Comparison of ENCODE assay signal across 23 cellular contexts in the genomic region with DNA sequence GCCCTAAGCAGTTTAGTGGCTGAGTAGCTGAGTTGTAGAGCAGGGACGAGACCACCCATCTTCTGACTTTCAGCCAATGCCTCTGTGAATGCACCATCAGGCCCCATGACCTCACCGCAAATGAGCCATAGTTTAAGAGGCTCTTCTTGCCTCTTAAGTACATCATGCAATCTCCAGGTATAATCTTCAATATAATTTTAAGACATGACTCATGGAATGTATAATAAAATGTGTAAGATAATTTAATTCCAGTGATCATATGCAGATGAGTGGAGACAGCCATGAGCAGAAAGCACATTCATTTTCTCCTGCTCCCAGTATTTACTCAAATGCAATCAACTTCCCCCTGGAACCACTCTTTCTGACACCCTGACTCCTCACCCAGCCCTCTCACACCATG.
DNase-seq lines count a peak whose midpoint lies in the region; ATAC-seq, FAIRE-seq and TF ChIP-seq lines count a peak whose summit lies in the region.
"Had no signal": no experiment of that assay in that cellular context is flagged by ENCODE, and none has a peak within 500 bp of the region (broad histone marks: within the 10 kb centered on the region; RNA-seq: fewer than 3 reads in every experiment).

No MANE protein-coding gene starts in this region.

- H4K20me1 ChIP-seq in Karpas-422 (ENCODE audit: insufficient read depth, low read depth, low read length) = no peaks in the 10 kb centered on the region
- H4K20me1 ChIP-seq: BLaER1 had no signal

- no peak overlapping the region for H2BK5ac ChIP-seq in trophoblast cell (ENCODE audit: low read depth, low read length, poor library complexity)

- DNase-seq in activated naive CD4-positive, alpha-beta T cell treated with anti-CD3 and anti-CD28 coated beads for 36 hours = no peak
- DNase-seq in Karpas-422 (peak; percentile 14), nephron progenitor cell (no peak), trophoblast cell (no peak), frontal cortex (ENCODE audit: low spot score in 2 of 2) (no peak), 8988T (no peak)
- DNase-seq: Caco-2; CD4-positive, CD25-positive, alpha-beta regulatory T cell; CD8-positive, alpha-beta T cell; DMS153; GF-D8; GOT3; HFFc6 had no signal

- H3K9me2 ChIP-seq in Karpas-422 (replicated peaks; ENCODE audit: insufficient read depth, low read length) = no peaks in the 10 kb centered on the region

- peaks cover 5% of the 10 kb centered on the region for H3K4me1 ChIP-seq in Karpas-422 (ENCODE audit: low read length)
- H3K4me1 ChIP-seq in trophoblast cell (ENCODE audit: control insufficient read depth in 1 of 2, insufficient read depth in 2 of 2, low read length in 2 of 2) = peaks cover 0 to 3% of the 10 kb centered on the region in 2 experiments
- H3K4me1 ChIP-seq: HAP-1 had no signal

- WGBS in trophoblast cell (ENCODE audit: extremely low coverage, insufficient coverage, insufficient read length) = no CpG with 5 or more reads among the region's 2 CpGs

- no peak overlapping the region for H3K9ac ChIP-seq in Karpas-422 (ENCODE audit: low read length)
- H3K9ac ChIP-seq in trophoblast cell (ENCODE audit: low read length) = peak overlapping the region; percentile 56
- H3K9ac ChIP-seq: BLaER1 had no signal

- H2AK5ac ChIP-seq in trophoblast cell (ENCODE audit: low read length) = no peak overlapping the region

- no peak overlapping the region for H3K14ac ChIP-seq in trophoblast cell (ENCODE audit: low read length)

- no peak for ATAC-seq in GM19463 (IDR thresholded peaks at IDR 0.05; ENCODE audit: unreplicated experiment)
- ATAC-seq: CD8-positive, alpha-beta T cell had no signal

- no peak overlapping the region for H3K23ac ChIP-seq in trophoblast cell (ENCODE audit: low read length)

- H3K27me3 Mint-ChIP-seq in activated naive CD4-positive, alpha-beta T cell treated with anti-CD3 and anti-CD28 coated beads, Interleukin-2, amount 50 U/mL, for 24 hours = no peaks in the 10 kb centered on the region
- H3K27me3 Mint-ChIP-seq in activated naive CD4-positive, alpha-beta T cell treated with anti-CD3 and anti-CD28 coated beads for 36 hours (ENCODE audit: low read depth) = no peaks in the 10 kb centered on the region
- peaks cover 2% of the 10 kb centered on the region for H3K27me3 Mint-ChIP-seq in nephron progenitor cell (ENCODE audit: low read depth, poor library complexity)

- no peak overlapping the region for H4K12ac ChIP-seq in trophoblast cell (ENCODE audit: low read depth, low read length)

- TF ChIP-seq CTCF in nephron progenitor cell (IDR thresholded peaks at IDR 0.05) = no peak

- intact Hi-C loops in activated naive CD4-positive, alpha-beta T cell treated with anti-CD3 and anti-CD28 coated beads for 36 hours (cut with micrococcal nuclease) = no loop called here

- no peak overlapping the region for H3K18ac ChIP-seq in trophoblast cell (ENCODE audit: low read length)

- H3K79me2 ChIP-seq in Karpas-422 (ENCODE audit: low read length) (no peaks in the 10 kb centered on the region), trophoblast cell (ENCODE audit: control insufficient read depth, insufficient read depth, low read length, poor library complexity) (no peaks in the 10 kb centered on the region)

- H3K9me3 Mint-ChIP-seq in activated naive CD4-positive, alpha-beta T cell treated with anti-CD3 and anti-CD28 coated beads, Interleukin-2, amount 50 U/mL, for 24 hours = no peaks in the 10 kb centered on the region
- no peaks in the 10 kb centered on the region for H3K9me3 Mint-ChIP-seq in activated naive CD4-positive, alpha-beta T cell treated with anti-CD3 and anti-CD28 coated beads for 36 hours
- H3K9me3 Mint-ChIP-seq in nephron progenitor cell = peaks cover 16% of the 10 kb centered on the region
- H3K9me3 Mint-ChIP-seq: CD8-positive, alpha-beta T cell had no signal

- no peak overlapping the region for H3K4ac ChIP-seq in trophoblast cell (ENCODE audit: low read depth, low read length)

- H4K8ac ChIP-seq in trophoblast cell (ENCODE audit: low read depth, low read length) = no peak overlapping the region

- no peak overlapping the region for H2BK120ac ChIP-seq in trophoblast cell (ENCODE audit: insufficient read depth, low read length, poor library complexity)

- H3K4me2 ChIP-seq in Karpas-422 (ENCODE audit: low read depth, low read length, poor library complexity, severe bottlenecking) (no peak overlapping the region), trophoblast cell (ENCODE audit: low read length) (no peak overlapping the region)
- H3K4me2 ChIP-seq: BLaER1 had no signal

- H3K27ac ChIP-seq in Karpas-422 (ENCODE audit: low read length) (no peak overlapping the region), trophoblast cell (ENCODE audit: low read depth, low read length) (no peak overlapping the region)
- H3K27ac ChIP-seq: BLaER1, C4-2B had no signal

- H3K36me3 ChIP-seq in Karpas-422 (ENCODE audit: insufficient read depth, low read length) (no peaks in the 10 kb centered on the region), trophoblast cell (ENCODE audit: control insufficient read depth in 1 of 2, insufficient read depth in 2 of 2, low read length in 2 of 2) (no peaks in the 10 kb centered on the region)
- H3K36me3 ChIP-seq: BLaER1, HAP-1 had no signal

- peaks cover 22% of the 10 kb centered on the region for H3K4me1 Mint-ChIP-seq in activated naive CD4-positive, alpha-beta T cell treated with anti-CD3 and anti-CD28 coated beads, Interleukin-2, amount 50 U/mL, for 24 hours
- H3K4me1 Mint-ChIP-seq in activated naive CD4-positive, alpha-beta T cell treated with anti-CD3 and anti-CD28 coated beads for 36 hours (ENCODE audit: low read depth) = peaks cover 9% of the 10 kb centered on the region
- no peaks in the 10 kb centered on the region for H3K4me1 Mint-ChIP-seq in nephron progenitor cell

- H3K27me3 ChIP-seq in Karpas-422 (ENCODE audit: low read length) (no peaks in the 10 kb centered on the region; the same call in 1 of the 2 replicates), trophoblast cell (ENCODE audit: insufficient read depth, low read length) (no peaks in the 10 kb centered on the region)
- H3K27me3 ChIP-seq: BLaER1 had no signal

- no peaks in the 10 kb centered on the region for H3K36me3 Mint-ChIP-seq in activated naive CD4-positive, alpha-beta T cell treated with anti-CD3 and anti-CD28 coated beads, Interleukin-2, amount 50 U/mL, for 24 hours
- no peaks in the 10 kb centered on the region for H3K36me3 Mint-ChIP-seq in activated naive CD4-positive, alpha-beta T cell treated with anti-CD3 and anti-CD28 coated beads for 36 hours (ENCODE audit: low read depth)
- H3K36me3 Mint-ChIP-seq in nephron progenitor cell (ENCODE audit: low read depth) = peaks cover 4% of the 10 kb centered on the region
- H3K36me3 Mint-ChIP-seq: CD4-positive, CD25-positive, alpha-beta regulatory T cell; CD8-positive, alpha-beta T cell had no signal

- H2BK12ac ChIP-seq in trophoblast cell (ENCODE audit: low read length) = no peak overlapping the region

- H3K9me3 ChIP-seq in Karpas-422 (ENCODE audit: low read length) (no peaks in the 10 kb centered on the region), trophoblast cell (ENCODE audit: insufficient read depth, low read depth, low read length) (peaks cover 2% of the 10 kb centered on the region)
- H3K9me3 ChIP-seq: HAP-1 had no signal

- FAIRE-seq in frontal cortex (lab: Jason Lieb, UNC) = no peak
- FAIRE-seq: A204.1, GM12891, GM18507, H54 had no signal

- no peak overlapping the region for H3K4me3 Mint-ChIP-seq in activated naive CD4-positive, alpha-beta T cell treated with anti-CD3 and anti-CD28 coated beads, Interleukin-2, amount 50 U/mL, for 24 hours
- H3K4me3 Mint-ChIP-seq in activated naive CD4-positive, alpha-beta T cell treated with anti-CD3 and anti-CD28 coated beads for 36 hours = no peak overlapping the region
- no peak overlapping the region for H3K4me3 Mint-ChIP-seq in nephron progenitor cell
- H3K4me3 Mint-ChIP-seq: B cell; CD4-positive, CD25-positive, alpha-beta regulatory T cell; CD8-positive, alpha-beta T cell; HFFc6 had no signal

- no peaks in the 10 kb centered on the region for H3K79me1 ChIP-seq in trophoblast cell (ENCODE audit: low read length)

- H4K91ac ChIP-seq in trophoblast cell (ENCODE audit: low read depth, low read length) = no peak overlapping the region

- H3K4me3 ChIP-seq in Karpas-422 (ENCODE audit: low read length) (no peak overlapping the region), trophoblast cell (ENCODE audit: low read depth, low read length) (no peak overlapping the region)
- H3K4me3 ChIP-seq: BLaER1, HAP-1 had no signal

- CTCF ChIA-PET in activated naive CD4-positive, alpha-beta T cell treated with anti-CD3 and anti-CD28 coated beads for 36 hours (lab: Charles Lee) = interaction anchor here (0.6 kb wide), 1 partner anchor 69 kb away, joined by 3 read pairs; no protein-coding TSS in a partner anchor

- peak overlapping the region; percentile 59 for H3K27ac Mint-ChIP-seq in activated naive CD4-positive, alpha-beta T cell treated with anti-CD3 and anti-CD28 coated beads, Interleukin-2, amount 50 U/mL, for 24 hours
- no peak overlapping the region for H3K27ac Mint-ChIP-seq in activated naive CD4-positive, alpha-beta T cell treated with anti-CD3 and anti-CD28 coated beads for 36 hours
- H3K27ac Mint-ChIP-seq in nephron progenitor cell = peak overlapping the region; percentile 57
- H3K27ac Mint-ChIP-seq: B cell; CD4-positive, CD25-positive, alpha-beta regulatory T cell; CD8-positive, alpha-beta T cell; HFFc6 had no signal

- H2AFZ ChIP-seq in Karpas-422 (ENCODE audit: low read length) = no peak overlapping the region
- H2AFZ ChIP-seq in trophoblast cell (ENCODE audit: insufficient read depth, low read length, poor library complexity) = no peak overlapping the region
